ENCODE assay signal across 29 cellular contexts in the genomic region with DNA sequence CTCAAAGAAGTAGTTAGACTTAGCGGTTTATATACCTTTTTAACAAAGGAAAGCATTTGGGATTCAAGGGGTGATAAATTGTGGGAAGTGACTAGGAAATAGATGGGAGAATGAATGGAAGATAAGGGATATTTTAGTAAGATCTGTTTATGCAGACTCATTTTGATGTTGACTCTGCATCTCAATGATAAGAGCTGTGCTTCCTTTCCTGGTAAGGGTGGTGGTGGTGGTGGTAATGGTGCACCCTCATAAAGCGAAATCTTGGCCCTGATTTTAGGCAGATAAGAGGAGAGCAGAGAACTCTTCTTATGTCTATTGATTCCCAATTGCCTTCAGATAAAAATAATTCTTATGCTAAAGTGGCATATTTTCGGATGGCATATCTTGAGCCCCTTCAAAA.
"Had no signal": no experiment of that assay in that cellular context is flagged by ENCODE, and none has a peak within 500 bp of the region (broad histone marks: within the 10 kb centered on the region; RNA-seq: fewer than 3 reads in every experiment).

No MANE protein-coding gene starts in this region.

- DNase-seq: activated CD4-positive, alpha-beta T cell treated with anti-CD3 and anti-CD28 coated beads for 36 hours; activated CD4-positive, CD25-positive, alpha-beta regulatory T cell; activated CD8-positive, alpha-beta memory T cell treated with anti-CD3 and anti-CD28 coated beads for 24 hours; activated CD8-positive, alpha-beta memory T cell treated with anti-CD3 and anti-CD28 coated beads, Interleukin-2, amount 50 U/mL, for 4 hours; activated naive CD4-positive, alpha-beta T cell; activated T-cell treated with anti-CD3 and anti-CD28 coated beads, Interleukin-2, amount 50 U/mL, for 48 hours; anterior cingulate cortex; gastrocnemius medialis; hippocampal formation; left cardiac atrium; midbrain; naive thymus-derived CD8-positive, alpha-beta T cell; nucleus accumbens; pancreas; retina; stimulated activated CD4-positive, alpha-beta T cell treated with anti-CD3 and anti-CD28 coated beads, Interleukin-12 subunit alpha, Interleukin-12 subunit beta, amount 100 ng/mL, for 4 hours; stimulated activated CD4-positive, alpha-beta T cell treated with anti-CD3 and anti-CD28 coated beads, Interleukin-4, amount 100 ng/mL, for 1 hour; SW 1271; T-helper 9 cell; trophoblast cell had no signal

- H3K36me3 Mint-ChIP-seq: naive thymus-derived CD8-positive, alpha-beta T cell had no signal

- H3K27me3 Mint-ChIP-seq: activated CD4-positive, alpha-beta T cell treated with anti-CD3 and anti-CD28 coated beads for 36 hours; activated naive CD8-positive, alpha-beta T cell; central memory CD8-positive, alpha-beta T cell; dendritic cell treated with granulocyte-macrophage colony-stimulating factor and Interleukin-4, amounts not matched to agents 40 ng/mL and 50 ng/mL, for 4 days; naive thymus-derived CD8-positive, alpha-beta T cell; stimulated activated naive CD8-positive, alpha-beta T cell treated with anti-CD3 and anti-CD28 coated beads, Interleukin-15, Interleukin-2, amounts not matched to agents 100 ng/mL and 50 ng/mL, for 24 hours had no signal

- H3K9me3 Mint-ChIP-seq: dendritic cell treated with granulocyte-macrophage colony-stimulating factor and Interleukin-4, amounts not matched to agents 40 ng/mL and 50 ng/mL, for 4 days; naive thymus-derived CD8-positive, alpha-beta T cell; stimulated activated naive CD8-positive, alpha-beta T cell treated with anti-CD3 and anti-CD28 coated beads, Interleukin-15, Interleukin-2, amounts not matched to agents 100 ng/mL and 50 ng/mL, for 24 hours had no signal

- H3K27ac Mint-ChIP-seq: activated CD4-positive, alpha-beta T cell treated with anti-CD3 and anti-CD28 coated beads for 36 hours; activated naive CD8-positive, alpha-beta T cell; dendritic cell treated with granulocyte-macrophage colony-stimulating factor and Interleukin-4, amounts not matched to agents 40 ng/mL and 50 ng/mL, for 4 days; stimulated activated naive CD8-positive, alpha-beta T cell treated with anti-CD3 and anti-CD28 coated beads, Interleukin-15, Interleukin-2, amounts not matched to agents 100 ng/mL and 50 ng/mL, for 24 hours; T-helper 1 cell treated with Interleukin-12 subunit alpha and Interleukin-12 subunit beta and Interleukin-4 antibody, amounts not matched to agents 30 μg/mL and 1 μg/mL, for 36 hours had no signal

- H3K27me3 ChIP-seq: gastrocnemius medialis, pancreas had no signal

- H3K4me3 Mint-ChIP-seq: activated CD4-positive, alpha-beta T cell treated with anti-CD3 and anti-CD28 coated beads for 36 hours; activated naive CD8-positive, alpha-beta T cell; central memory CD8-positive, alpha-beta T cell; dendritic cell treated with granulocyte-macrophage colony-stimulating factor and Interleukin-4, amounts not matched to agents 40 ng/mL and 50 ng/mL, for 4 days; naive thymus-derived CD8-positive, alpha-beta T cell; neural crest cell; stimulated activated naive CD8-positive, alpha-beta T cell treated with anti-CD3 and anti-CD28 coated beads, Interleukin-15, Interleukin-2, amounts not matched to agents 100 ng/mL and 50 ng/mL, for 24 hours; T-helper 1 cell treated with Interleukin-12 subunit alpha and Interleukin-12 subunit beta and Interleukin-4 antibody, amounts not matched to agents 30 μg/mL and 1 μg/mL, for 36 hours had no signal

- H3K36me3 ChIP-seq: gastrocnemius medialis, pancreas, prostate gland, thoracic aorta had no signal

- H3K4me1 Mint-ChIP-seq: central memory CD8-positive, alpha-beta T cell had no signal

- H3K4me1 ChIP-seq: prostate gland had no signal

- H3K4me3 ChIP-seq: gastrocnemius medialis, pancreas, prostate gland, skin epidermis, thoracic aorta had no signal

- H3K9me3 ChIP-seq: gastrocnemius medialis, pancreas, prostate gland, thoracic aorta had no signal
